10 cellular contexts compared by ENCODE assay signal in the genomic region with DNA sequence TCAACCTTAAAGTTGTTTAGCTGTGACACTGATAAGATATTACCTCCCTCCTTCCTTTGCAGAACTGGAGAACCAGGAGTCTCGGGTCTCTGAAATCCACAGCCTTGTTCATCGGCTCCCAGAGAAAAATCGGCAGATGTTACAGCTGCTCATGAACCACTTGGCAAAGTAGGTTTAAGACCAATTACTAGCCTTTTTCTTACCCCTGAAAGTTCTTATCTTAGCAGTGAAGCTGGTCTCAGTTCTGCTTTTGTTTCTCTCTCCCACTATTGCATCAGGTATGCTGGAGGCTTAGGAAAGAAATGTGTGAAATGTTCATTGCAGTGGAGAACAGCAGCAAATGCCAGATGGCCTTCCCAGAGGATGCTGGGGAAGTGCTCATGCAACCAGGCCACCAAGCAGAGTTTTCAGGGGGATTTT.
DNase-seq lines count a peak whose midpoint lies in the region; ATAC-seq and TF ChIP-seq lines count a peak whose summit lies in the region.
"Had no signal": no experiment of that assay in that cellular context is flagged by ENCODE, and none has a peak within 500 bp of the region (broad histone marks: within the 10 kb centered on the region; RNA-seq: fewer than 3 reads in every experiment).

No MANE protein-coding gene starts in this region.

- H3K27me3 Mint-ChIP-seq in natural killer cell treated with Interleukin-12 subunit alpha and Interleukin-12 subunit beta and Interleukin-15 and Interleukin-18, amount 100 ng/mL, for 72 hours = no peaks in the 10 kb centered on the region
- no peaks in the 10 kb centered on the region for H3K27me3 Mint-ChIP-seq in natural killer cell (ENCODE audit: low read depth in 2 of 2)
- no peaks in the 10 kb centered on the region for H3K27me3 Mint-ChIP-seq in CD4-positive, alpha-beta T cell

- H3K27ac Mint-ChIP-seq in natural killer cell treated with Interleukin-12 subunit alpha and Interleukin-12 subunit beta and Interleukin-15 and Interleukin-18, amount 100 ng/mL, for 72 hours = peak overlapping the region; percentile 85 to 91
- H3K27ac Mint-ChIP-seq in natural killer cell = peak overlapping the region in 1 of 2 donors; percentile 22
- no peak overlapping the region for H3K27ac Mint-ChIP-seq in CD4-positive, alpha-beta T cell

- CTCF ChIA-PET in CD4-positive, alpha-beta T cell (lab: Charles Lee) = interaction anchor here (1.2 kb wide), 1 partner anchor 49 kb away, joined by 3 read pairs; no protein-coding TSS in a partner anchor

- H3K36me3 Mint-ChIP-seq in natural killer cell treated with Interleukin-12 subunit alpha and Interleukin-12 subunit beta and Interleukin-15 and Interleukin-18, amount 100 ng/mL, for 72 hours = peaks cover 40% of the 10 kb centered on the region
- peaks cover 55% of the 10 kb centered on the region for H3K36me3 Mint-ChIP-seq in natural killer cell
- peaks cover 76% of the 10 kb centered on the region for H3K36me3 Mint-ChIP-seq in CD4-positive, alpha-beta T cell (ENCODE audit: low read depth)

- ATAC-seq in natural killer cell treated with Interleukin-12 subunit alpha and Interleukin-12 subunit beta and Interleukin-15 and Interleukin-18, amount 100 ng/mL, for 72 hours = no peak
- ATAC-seq in natural killer cell (no peak), HG03045 (IDR thresholded peaks at IDR 0.05; ENCODE audit: unreplicated experiment) (peak; percentile 42)
- ATAC-seq in CD4-positive, alpha-beta T cell (ENCODE audit: poor library complexity) = no peak

- no peaks in the 10 kb centered on the region for H3K9me3 ChIP-seq in CD4-positive, alpha-beta T cell (ENCODE audit: control insufficient read depth, low read length)

- no peak overlapping the region for H3K27ac ChIP-seq in CD4-positive, alpha-beta T cell (ENCODE audit: low read depth, low read length)
- H3K27ac ChIP-seq: C4-2B, VCaP had no signal

- H3K9me3 Mint-ChIP-seq in natural killer cell treated with Interleukin-12 subunit alpha and Interleukin-12 subunit beta and Interleukin-15 and Interleukin-18, amount 100 ng/mL, for 72 hours = no peaks in the 10 kb centered on the region
- H3K9me3 Mint-ChIP-seq in natural killer cell = no peaks in the 10 kb centered on the region
- H3K9me3 Mint-ChIP-seq in CD4-positive, alpha-beta T cell = no peaks in the 10 kb centered on the region

- H3K4me1 Mint-ChIP-seq in natural killer cell treated with Interleukin-12 subunit alpha and Interleukin-12 subunit beta and Interleukin-15 and Interleukin-18, amount 100 ng/mL, for 72 hours (ENCODE audit: low read depth in 2 of 2) = peaks cover 42 to 63% of the 10 kb centered on the region in 2 donors
- peaks cover 48 to 52% of the 10 kb centered on the region in 2 donors for H3K4me1 Mint-ChIP-seq in natural killer cell
- H3K4me1 Mint-ChIP-seq in CD4-positive, alpha-beta T cell (ENCODE audit: low read depth) = peaks cover 20% of the 10 kb centered on the region

- no peak for TF ChIP-seq CTCF in natural killer cell (IDR thresholded peaks at IDR 0.05)
- no peak for TF ChIP-seq CTCF in CD4-positive, alpha-beta T cell (IDR thresholded peaks at IDR 0.05)

- POLR2A ChIA-PET in CD4-positive, alpha-beta T cell (lab: Charles Lee) = no interaction called here

- H3K4me3 Mint-ChIP-seq in natural killer cell treated with Interleukin-12 subunit alpha and Interleukin-12 subunit beta and Interleukin-15 and Interleukin-18, amount 100 ng/mL, for 72 hours = no peak overlapping the region
- H3K4me3 Mint-ChIP-seq in natural killer cell = no peak overlapping the region
- no peak overlapping the region for H3K4me3 Mint-ChIP-seq in CD4-positive, alpha-beta T cell

- DNase-seq in natural killer cell treated with Interleukin-12 subunit alpha and Interleukin-12 subunit beta and Interleukin-15 and Interleukin-18, amount 100 ng/mL, for 72 hours (ENCODE audit: low spot score) = no peak
- no peak for DNase-seq in natural killer cell
- DNase-seq in SIG-M5 (lab: John Stamatoyannopoulos, UW) = peak; percentile 70
- DNase-seq in SHP77 (lab: John Stamatoyannopoulos, UW) = no peak
- DNase-seq in CD4-positive, alpha-beta T cell = no peak
- no peak for DNase-seq in mesenteric fat pad (ENCODE audit: low spot score)
- DNase-seq in NCI-H187 (lab: John Stamatoyannopoulos, UW) = no peak

- no peaks in the 10 kb centered on the region for H3K27me3 ChIP-seq in CD4-positive, alpha-beta T cell (ENCODE audit: control insufficient read depth, insufficient read depth, low read length)

- intact Hi-C loops in natural killer cell (cut with micrococcal nuclease) = no loop called here
- intact Hi-C loops in CD4-positive, alpha-beta T cell (cut with DNase I, micrococcal nuclease) = no loop called here
